ENCODE assay signal across 1 cellular context in genomic region chr11:79045018-79045787, GRCh38.
TF ChIP-seq lines count a peak whose summit lies in the region.

No MANE protein-coding gene starts in this region.

TF ChIP-seq in WTC11, 78 proteins besides CTCF, POLR2A, EP300 and RAD21 (continued from another document):
- TF ChIP-seq USF2 (CRISPR knock-in tag; IDR thresholded peaks at IDR 0.05) (no peak), TCF7 (CRISPR knock-in tag; IDR thresholded peaks at IDR 0.05; ENCODE audit: low read depth) (no peak)
